In genomic region chr6:135830452-135830851, GRCh38 we compare ENCODE assay signal across 29 cellular contexts. TPM values are rescaled to one million over a fixed set of nuclear protein-coding genes. Genes with fewer than 3 reads are reported as not detected.
DNase-seq lines count a peak whose midpoint lies in the region; ATAC-seq and TF ChIP-seq lines count a peak whose summit lies in the region.
"Had no signal": no experiment of that assay in that cellular context is flagged by ENCODE, and none has a peak within 500 bp of the region (broad histone marks: within the 10 kb centered on the region; RNA-seq: fewer than 3 reads in every experiment).

No MANE protein-coding gene starts in this region.

- H3K4me3 Mint-ChIP-seq in chondrocyte (ENCODE audit: unreplicated experiment): no peak overlapping the region
- H3K4me3 Mint-ChIP-seq: activated CD8-positive, alpha-beta T cell treated with anti-CD3 and anti-CD28 coated beads, Interleukin-2, amount 10 ng/mL, durations not matched to agents 7 days and 5 days; activated naive CD4-positive, alpha-beta T cell treated with anti-CD3 and anti-CD28 coated beads for 36 hours; activated T-cell treated with anti-CD3 and anti-CD28 coated beads, Interleukin-2, amount 50 U/mL, for 4 hours; GM23338; naive thymus-derived CD4-positive, alpha-beta T cell had no signal

- peak overlapping the region; percentile 12 for H3K27ac Mint-ChIP-seq in chondrocyte (ENCODE audit: unreplicated experiment)
- H3K27ac Mint-ChIP-seq: activated CD8-positive, alpha-beta T cell treated with anti-CD3 and anti-CD28 coated beads, Interleukin-2, amount 10 ng/mL, durations not matched to agents 7 days and 5 days; activated naive CD4-positive, alpha-beta T cell treated with anti-CD3 and anti-CD28 coated beads for 36 hours; GM23338; naive thymus-derived CD4-positive, alpha-beta T cell had no signal

- H3K27me3 ChIP-seq in MG63 (no peaks in the 10 kb centered on the region), right lobe of liver (no peaks in the 10 kb centered on the region)
- H3K27me3 ChIP-seq: right atrium auricular region, SJCRH30 had no signal

- H3K27ac ChIP-seq in right lobe of liver: peak overlapping the region; percentile 5 to 95 (median 72)
- H3K27ac ChIP-seq: BLaER1, KMS-11, right atrium auricular region, SJCRH30 had no signal

- DNase-seq in AG04449 (ENCODE audit: low read depth, low spot score) (peak; percentile 82), MG63 (peak; percentile 85), chondrocyte (ENCODE audit: low spot score) (no peak), right lobe of liver (peak; percentile 68 to 83 (median 77)), RPMI8226 (no peak), COLO829 (ENCODE audit: low spot score) (no peak), GOT3 (lab: John Stamatoyannopoulos, UW) (no peak)
- DNase-seq: activated CD4-positive, CD25-positive, alpha-beta regulatory T cell treated with anti-CD3 and anti-CD28 coated beads, Interleukin-2, amount 50 U/mL, for 72 hours; activated CD8-positive, alpha-beta T cell treated with anti-CD3 and anti-CD28 coated beads, Interleukin-2, amount 10 ng/mL, durations not matched to agents 7 days and 5 days; activated naive CD4-positive, alpha-beta T cell treated with anti-CD3 and anti-CD28 coated beads for 36 hours; activated T-cell treated with anti-CD3 and anti-CD28 coated beads, Interleukin-2, amount 50 U/mL, for 4 hours; effector memory CD4-positive, alpha-beta T cell; glutamatergic neuron; mesendoderm; naive thymus-derived CD4-positive, alpha-beta T cell; NCI-H1048; NCI-H2029 treated with DMSO at 0.1 percent for 48 hours; NCI-H345; NCI-H82; OCI-M1; stimulated activated CD8-positive, alpha-beta memory T cell treated with anti-CD3 and anti-CD28 coated beads, Interleukin-4, amount 100 ng/mL, for 48 hours; T-helper 1 cell had no signal

- no peaks in the 10 kb centered on the region for H3K9me3 Mint-ChIP-seq in chondrocyte (ENCODE audit: low read depth)
- H3K9me3 Mint-ChIP-seq: activated naive CD4-positive, alpha-beta T cell treated with anti-CD3 and anti-CD28 coated beads for 36 hours; activated T-cell treated with anti-CD3 and anti-CD28 coated beads, Interleukin-2, amount 50 U/mL, for 4 hours had no signal

- POLR2A ChIA-PET in AG04449 (lab: Yijun Ruan, JAX): no interaction called here

- H3K27me3 Mint-ChIP-seq in chondrocyte (ENCODE audit: low read depth): no peaks in the 10 kb centered on the region

- ATAC-seq in right lobe of liver (peak; percentile 87 to 93 (median 90)), HG03571 (IDR thresholded peaks at IDR 0.05; ENCODE audit: unreplicated experiment) (no peak)
- ATAC-seq: activated CD8-positive, alpha-beta T cell treated with anti-CD3 and anti-CD28 coated beads, Interleukin-2, amount 10 ng/mL, durations not matched to agents 7 days and 5 days; activated T-cell treated with anti-CD3 and anti-CD28 coated beads, Interleukin-2, amount 50 U/mL, for 4 hours; esophagus mucosa; GM23338; naive thymus-derived CD4-positive, alpha-beta T cell had no signal

- peaks cover 0 to 15% (median 7%) of the 10 kb centered on the region in 4 donors for H3K4me1 ChIP-seq in right lobe of liver
- H3K4me1 ChIP-seq: BLaER1, right atrium auricular region, SJCRH30 had no signal

- TF ChIP-seq CTCF in AG04449 (IDR thresholded peaks at IDR 0.05; ENCODE audit: insufficient read depth, low read length, missing control alignments): no peak
- TF ChIP-seq CTCF in chondrocyte (IDR thresholded peaks at IDR 0.05): no peak
- no peak for TF ChIP-seq CTCF in right lobe of liver (IDR thresholded peaks at IDR 0.05)

- CTCF ChIA-PET in AG04449 (lab: Yijun Ruan, JAX): interaction anchor here (1.0 to 1.6 kb wide), 3 partner anchors 14 to 294 kb away, joined by 3 to 4 read pairs (median 3); no protein-coding TSS in a partner anchor

- H3K4me1 Mint-ChIP-seq in chondrocyte (ENCODE audit: low read depth): peaks cover 17% of the 10 kb centered on the region

- H3K4me3 ChIP-seq in AG04449 (ENCODE audit: low read depth, low read length) (no peak overlapping the region; the same call in 1 of the 2 replicates), MG63 (no peak overlapping the region), right lobe of liver (peak overlapping the region; percentile 28 to 59 (median 54))
- H3K4me3 ChIP-seq: BLaER1, GM23338, right atrium auricular region, SJCRH30 had no signal

- intact Hi-C loops in right lobe of liver (cut with DNase I): no loop called here

- peak; percentile 30 for TF ChIP-seq POLR2A in right lobe of liver (IDR thresholded peaks at IDR 0.05)

- H3K9me3 ChIP-seq in MG63: no peaks in the 10 kb centered on the region
- no peaks in the 10 kb centered on the region for H3K9me3 ChIP-seq in right lobe of liver
- H3K9me3 ChIP-seq: BLaER1, right atrium auricular region, SJCRH30 had no signal

- WGBS in right lobe of liver (ENCODE audit: insufficient coverage, low coverage, low lambda C conversion rate, missing lambda C conversion rate): 47% methylated on average over 4 of the region's 5 CpGs

- no peaks in the 10 kb centered on the region for H3K36me3 Mint-ChIP-seq in chondrocyte (ENCODE audit: low read depth)

- H3K36me3 ChIP-seq in MG63 (no peaks in the 10 kb centered on the region), right lobe of liver (peaks cover 0 to 4% (median under 1%) of the 10 kb centered on the region in 4 donors)
- H3K36me3 ChIP-seq: BLaER1, right atrium auricular region, SJCRH30 had no signal

RNA-seq across cellular contexts. Expression of gene PDE7B, which starts 21.0 kb away (rescaled TPM):
- total RNA-seq in MG63 (2014; rRNA removed; shearing (Covaris generic); ENCODE audit: low replicate concordance): 1.8 and 4.0 TPM in 2 replicates
- total RNA-seq in chondrocyte: 0.05 to 0.41 TPM in 2 of 3 replicates, not detected in the other
- 1 to 10 TPM; 1.1 to 5.1 (median 1.9) TPM for total RNA-seq in right lobe of liver

Comparison
In these comparisons a context has a peak if more than half of its experiments do, and no peak if none do; other contexts are left out.
1. DNase-seq: peak in AG04449 (single experiment), MG63 (single experiment) and right lobe of liver (3 of 3); none in chondrocyte (single experiment), RPMI8226 (single experiment), COLO829 (single experiment) and GOT3 (single experiment).
2. H3K4me3 ChIP-seq: peak in right lobe of liver (3 of 3); none in AG04449 (single experiment) and MG63 (single experiment).